ENCODE assay signal across 3 cellular contexts in genomic region chrX:135009838-135010237, GRCh38.
TF ChIP-seq lines count a peak whose summit lies in the region.

No MANE protein-coding gene starts in this region.

TF ChIP-seq in A549, 52 proteins besides CTCF, POLR2A, EP300 and RAD21:
- TF ChIP-seq ZSCAN20 (CRISPR knock-in tag; IDR thresholded peaks at IDR 0.05): no peak
- TF ChIP-seq HOXB13 (CRISPR knock-in tag; IDR thresholded peaks at IDR 0.05; ENCODE audit: low read depth): no peak
- TF ChIP-seq HEYL (CRISPR knock-in tag; IDR thresholded peaks at IDR 0.05): no peak
- TF ChIP-seq CHD4 (IDR thresholded peaks at IDR 0.05; ENCODE audit: borderline replicate concordance): no peak
- no peak for TF ChIP-seq HOXB5 (CRISPR knock-in tag; IDR thresholded peaks at IDR 0.05)
- no peak for TF ChIP-seq CEBPB (IDR thresholded peaks at IDR 0.05)
- TF ChIP-seq E2F6 (IDR thresholded peaks at IDR 0.05; ENCODE audit: borderline replicate concordance, low read depth): no peak
- no peak for TF ChIP-seq FOXS1 (CRISPR knock-in tag; IDR thresholded peaks at IDR 0.05)
- no peak for TF ChIP-seq MAZ (IDR thresholded peaks at IDR 0.05; ENCODE audit: borderline replicate concordance, low read depth, low read length)
- no peak for TF ChIP-seq GATA3 (IDR thresholded peaks at IDR 0.05; ENCODE audit: borderline replicate concordance)
- no peak for TF ChIP-seq CBX2 (IDR thresholded peaks at IDR 0.05; ENCODE audit: borderline replicate concordance, low read depth)
- no peak for TF ChIP-seq REST (IDR thresholded peaks at IDR 0.05)
- no peak for TF ChIP-seq ZFP36 (IDR thresholded peaks at IDR 0.05; ENCODE audit: borderline replicate concordance, partially characterized antibody)
- no peak for TF ChIP-seq ESRRA (IDR thresholded peaks at IDR 0.05; ENCODE audit: borderline replicate concordance, low read length)
- TF ChIP-seq BHLHE40 (IDR thresholded peaks at IDR 0.05; ENCODE audit: low read depth, low read length): no peak
- TF ChIP-seq TP53 (CRISPR knock-in tag; IDR thresholded peaks at IDR 0.05): no peak
- TF ChIP-seq NFE2L2 (conservative IDR thresholded peaks at IDR 0.05; ENCODE audit: low read length): no peak
- TF ChIP-seq FOSL2 (IDR thresholded peaks at IDR 0.05): no peak
- TF ChIP-seq FOSL2 (CRISPR knock-in tag; IDR thresholded peaks at IDR 0.05): no peak

TF ChIP-seq in HCT116, 20 proteins besides CTCF, POLR2A, EP300 and RAD21:
- TF ChIP-seq ELF1 (IDR thresholded peaks at IDR 0.05; ENCODE audit: borderline replicate concordance, low read depth): no peak
- TF ChIP-seq EZH2phosphoT487 (IDR thresholded peaks at IDR 0.05; ENCODE audit: borderline replicate concordance): no peak

TF ChIP-seq in H1, 55 proteins besides CTCF, POLR2A, EP300 and RAD21:
- TF ChIP-seq BCL11A (IDR thresholded peaks at IDR 0.05; ENCODE audit: low read depth in 2 of 2, low read length in 2 of 2) (no peak), BRCA1 (IDR thresholded peaks at IDR 0.05; ENCODE audit: low read depth, low read length) (no peak), USF2 (IDR thresholded peaks at IDR 0.05; ENCODE audit: low read length) (no peak), SIN3A (conservative IDR thresholded peaks at IDR 0.05 in 1 of 2, IDR thresholded peaks at IDR 0.05 in 1 of 2; ENCODE audit: low read depth in 1 of 2, low read length in 2 of 2) (no peak), YY1 (IDR thresholded peaks at IDR 0.05; ENCODE audit: low read depth, low read length) (no peak), SP1 (IDR thresholded peaks at IDR 0.05; ENCODE audit: low read depth, low read length) (no peak), E2F6 (IDR thresholded peaks at IDR 0.05) (no peak), KDM1A (IDR thresholded peaks at IDR 0.05; ENCODE audit: borderline replicate concordance, low read length) (no peak), PHF8 (conservative IDR thresholded peaks at IDR 0.05; ENCODE audit: low read depth, low read length) (no peak), CHD1 (IDR thresholded peaks at IDR 0.05; ENCODE audit: low read depth, low read length) (no peak), CEBPB (IDR thresholded peaks at IDR 0.05; ENCODE audit: low read depth, low read length) (no peak), MAFK (IDR thresholded peaks at IDR 0.05; ENCODE audit: low read depth, low read length) (no peak), KDM4A (IDR thresholded peaks at IDR 0.05; ENCODE audit: low read depth, low read length, severe bottlenecking) (no peak), POU5F1 (IDR thresholded peaks at IDR 0.05; ENCODE audit: low read depth, low read length) (no peak), NANOG (IDR thresholded peaks at IDR 0.05; ENCODE audit: insufficient read depth, low read depth, low read length, poor library complexity, severe bottlenecking) (no peak), GABPA (IDR thresholded peaks at IDR 0.05; ENCODE audit: borderline replicate concordance, insufficient read depth, low read length) (no peak), TAF7 (optimal IDR thresholded peaks at IDR 0.05; ENCODE audit: borderline replicate concordance, low read depth, low read length) (no peak), RFX5 (IDR thresholded peaks at IDR 0.05; ENCODE audit: borderline replicate concordance, low read depth, low read length) (no peak), TBP (IDR thresholded peaks at IDR 0.05; ENCODE audit: low read depth, low read length) (no peak)
